ENCODE assay signal across 8 cellular contexts in the genomic region with DNA sequence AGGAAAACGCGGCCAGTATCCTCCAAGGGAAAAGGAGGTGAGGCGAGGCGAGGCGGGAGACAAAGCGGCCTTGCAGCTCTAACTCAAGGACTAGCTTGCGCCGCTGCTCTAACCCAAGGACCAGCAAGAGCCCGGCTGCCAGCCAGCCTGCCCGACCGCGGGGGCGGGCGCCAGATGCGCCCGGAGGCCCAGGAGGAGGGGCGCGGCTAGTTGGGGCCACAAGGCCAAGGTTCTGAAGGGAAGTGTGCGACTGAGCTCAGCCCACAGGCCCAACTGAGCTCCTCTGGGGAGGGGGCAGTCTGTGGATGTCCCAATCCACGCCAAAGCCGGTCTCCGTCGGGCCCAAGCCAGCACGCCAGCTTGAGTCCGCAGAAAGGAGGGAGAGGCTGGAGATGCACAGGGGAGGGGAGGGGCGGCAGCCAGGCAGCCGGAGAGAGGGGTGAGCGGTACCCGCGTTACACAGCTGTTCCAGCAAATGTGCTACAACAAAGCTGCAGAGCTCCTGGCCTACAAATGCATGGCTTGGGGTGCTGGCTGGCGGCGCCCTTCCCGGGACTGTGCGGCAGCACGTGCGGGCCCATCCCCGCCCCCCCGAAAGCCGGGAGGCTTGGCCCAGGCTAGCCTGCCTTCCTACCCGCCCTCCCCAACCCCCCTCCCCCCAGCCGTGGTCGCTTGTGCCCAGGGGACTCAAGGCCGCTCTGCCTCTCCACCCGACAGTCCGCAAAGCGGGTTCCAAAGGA. TPM values are rescaled to one million over a fixed set of nuclear protein-coding genes. Genes with fewer than 3 reads are reported as not detected.
DNase-seq lines count a peak whose midpoint lies in the region; ATAC-seq and TF ChIP-seq lines count a peak whose summit lies in the region.

No MANE protein-coding gene starts in this region.

- peak overlapping the region; percentile 65 for H3K4me3 ChIP-seq in kidney epithelial cell (ENCODE audit: low read depth, low read length)

- no peaks in the 10 kb centered on the region for H3K27me3 ChIP-seq in kidney epithelial cell (ENCODE audit: control insufficient read depth, insufficient read depth, low read length)

- ATAC-seq in GM18511 (IDR thresholded peaks at IDR 0.05; ENCODE audit: unreplicated experiment): peak; percentile 19
- peak; percentile 17 for ATAC-seq in HG03175 (IDR thresholded peaks at IDR 0.05; ENCODE audit: unreplicated experiment)

- H3K36me3 ChIP-seq in kidney epithelial cell (ENCODE audit: control insufficient read depth, insufficient read depth, low read length): no peaks in the 10 kb centered on the region

- TF ChIP-seq CTCF in kidney epithelial cell (IDR thresholded peaks at IDR 0.05; ENCODE audit: insufficient read depth, low read length, poor library complexity, severe bottlenecking): no peak

- DNase-seq in AG08396 (ENCODE audit: low spot score) (peak; percentile 58), SK-N-DZ (ENCODE audit: low spot score) (peak; percentile 12), cerebellar cortex (ENCODE audit: low spot score) (peak; percentile 35), kidney epithelial cell (ENCODE audit: low read depth) (no peak), T1000 (lab: John Stamatoyannopoulos, UW) (no peak)
- DNase-seq in stimulated activated CD4-positive, alpha-beta T cell treated with anti-CD3 and anti-CD28 coated beads, Interleukin-1b, Interleukin-23, amount 100 ng/mL, for 48 hours: peak; percentile 1

RNA-seq across cellular contexts. Expression of gene AMER1, which starts 0.6 kb away (rescaled TPM):
- polyA plus RNA-seq in SK-N-DZ (2014; cell fraction: cytosol; rRNA removed): 5.8 and 7.6 TPM in 2 replicates
- 3.4 and 5.5 TPM in 2 replicates for polyA plus RNA-seq in SK-N-DZ (2014; cell fraction: nucleus; rRNA removed)
- total RNA-seq in kidney epithelial cell: 2.9 and 3.4 TPM in 2 replicates

RNA-seq across cellular contexts. Expression of gene ASB12, which starts 25.5 kb away (rescaled TPM):
- not detected in 2 replicates for polyA plus RNA-seq in SK-N-DZ (2014; cell fraction: cytosol; rRNA removed)
- polyA plus RNA-seq in SK-N-DZ (2014; cell fraction: nucleus; rRNA removed): 0.21 and 0.50 TPM in 2 replicates
- not detected in 2 replicates for total RNA-seq in kidney epithelial cell

Comparison
In these comparisons a context has a peak if more than half of its experiments do, and no peak if none do; other contexts are left out.
1. DNase-seq: peak in AG08396 (single experiment), SK-N-DZ (single experiment), cerebellar cortex (single experiment) and stimulated activated CD4-positive, alpha-beta T cell treated with anti-CD3 and anti-CD28 coated beads, Interleukin-1b, Interleukin-23, amount 100 ng/mL, for 48 hours (single experiment); none in kidney epithelial cell (single experiment) and T1000 (single experiment).